Comparison of ENCODE assay signal across 1 cellular context in the genomic region with DNA sequence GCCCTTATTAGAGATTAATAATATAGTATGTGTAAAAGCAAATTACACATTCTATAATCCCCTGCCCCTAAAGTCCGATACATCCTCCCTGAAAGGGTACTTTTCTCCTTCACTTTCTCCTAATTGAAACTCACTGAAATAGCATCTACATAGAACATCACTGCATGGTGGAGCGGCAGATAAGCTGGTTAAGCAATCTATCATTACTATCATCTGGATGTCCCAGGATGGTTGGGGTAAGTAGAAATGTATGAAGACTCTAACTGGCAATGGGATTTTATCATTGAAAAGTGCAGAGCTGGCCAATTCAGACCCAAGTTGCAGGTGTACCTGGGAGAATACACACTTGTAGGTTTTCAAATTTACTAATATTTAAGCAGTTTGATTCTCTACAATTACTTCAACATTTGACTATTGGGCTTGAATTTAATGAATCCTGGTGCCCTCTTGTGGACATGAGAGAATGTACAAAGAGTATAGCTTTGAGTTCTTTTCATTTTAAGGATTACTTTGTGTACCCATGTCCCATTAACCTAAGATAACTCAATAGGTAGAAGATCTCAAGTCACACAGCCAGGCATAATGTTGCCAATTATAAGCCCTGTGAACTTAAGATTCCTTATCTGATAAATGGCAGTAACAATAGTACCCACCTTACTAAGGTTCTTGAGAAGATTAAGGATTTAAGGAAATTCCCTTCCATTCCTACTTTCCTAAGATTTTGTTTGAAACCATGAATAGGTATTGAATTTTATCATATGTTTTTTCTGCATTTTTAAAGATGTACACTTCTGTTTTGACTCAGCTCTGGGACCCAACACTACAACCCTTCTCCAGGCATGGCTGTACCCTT.
TF ChIP-seq lines count a peak whose summit lies in the region.

No MANE protein-coding gene starts in this region.

TF ChIP-seq in HEK293T, 16 proteins besides CTCF, POLR2A, EP300 and RAD21 (continued from another document):
- no peak for TF ChIP-seq FOXA1 (IDR thresholded peaks at IDR 0.05)
- no peak for TF ChIP-seq SUZ12 (IDR thresholded peaks at IDR 0.05)
- no peak for TF ChIP-seq ZNF384 (IDR thresholded peaks at IDR 0.05)
- TF ChIP-seq, protein P1, sequence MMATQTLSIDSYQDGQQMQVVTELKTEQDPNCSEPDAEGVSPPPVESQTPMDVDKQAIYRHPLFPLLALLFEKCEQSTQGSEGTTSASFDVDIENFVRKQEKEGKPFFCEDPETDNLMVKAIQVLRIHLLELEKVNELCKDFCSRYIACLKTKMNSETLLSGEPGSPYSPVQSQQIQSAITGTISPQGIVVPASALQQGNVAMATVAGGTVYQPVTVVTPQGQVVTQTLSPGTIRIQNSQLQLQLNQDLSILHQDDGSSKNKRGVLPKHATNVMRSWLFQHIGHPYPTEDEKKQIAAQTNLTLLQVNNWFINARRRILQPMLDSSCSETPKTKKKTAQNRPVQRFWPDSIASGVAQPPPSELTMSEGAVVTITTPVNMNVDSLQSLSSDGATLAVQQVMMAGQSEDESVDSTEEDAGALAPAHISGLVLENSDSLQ (IDR thresholded peaks at IDR 0.05) = no peak
TF ChIP-seq in HEK293T: peak in this region for 0.
